ENCODE assay signal across 1 cellular context in genomic region chr10:97736902-97737769, GRCh38.
TF ChIP-seq lines count a peak whose summit lies in the region.

Gene ZFYVE27 (plus strand): TSS chr10:97737128. CDS start chr10:97738478, 1,350 bp downstream.

TF ChIP-seq in HepG2, 621 proteins besides CTCF, POLR2A, EP300 and RAD21 (continued from another document and continues in another):
- TF ChIP-seq ZNF101 (CRISPR knock-in tag; IDR thresholded peaks at IDR 0.05; ENCODE audit: borderline replicate concordance, low read depth) (peak; percentile 95), FOXK2 (IDR thresholded peaks at IDR 0.05) (no peak), MYNN (CRISPR knock-in tag; IDR thresholded peaks at IDR 0.05; ENCODE audit: low read depth) (peak; percentile 79; the same call in 1 of the 2 replicates), ZNF776 (CRISPR knock-in tag; IDR thresholded peaks at IDR 0.05) (peak; percentile 95), MLX (CRISPR knock-in tag; IDR thresholded peaks at IDR 0.05) (peak; percentile 80; the same call in 1 of the 2 replicates), ZNF607 (CRISPR knock-in tag; IDR thresholded peaks at IDR 0.05; ENCODE audit: borderline replicate concordance) (peak; percentile 99), ELF4 (CRISPR knock-in tag; IDR thresholded peaks at IDR 0.05; ENCODE audit: borderline replicate concordance) (peak; percentile 65; the same call in 1 of the 2 replicates), NPAS2 (CRISPR knock-in tag; IDR thresholded peaks at IDR 0.05; ENCODE audit: borderline replicate concordance) (no peak), SMC3 (IDR thresholded peaks at IDR 0.05; ENCODE audit: low read length) (no peak), BHLHE40 (IDR thresholded peaks at IDR 0.05; ENCODE audit: low read length) (peak; percentile 54), NFIB (CRISPR knock-in tag; IDR thresholded peaks at IDR 0.05; ENCODE audit: borderline replicate concordance) (peak; percentile 60), TFAP4 (IDR thresholded peaks at IDR 0.05; ENCODE audit: borderline replicate concordance, low read depth) (0 out of 2 replicates have a peak, but pooled peaks have one; percentile 13), ZNF570 (CRISPR knock-in tag; IDR thresholded peaks at IDR 0.05; ENCODE audit: borderline replicate concordance) (peak; percentile 95; the same call in 1 of the 2 replicates), E2F5 (CRISPR knock-in tag; conservative IDR thresholded peaks at IDR 0.05) (peak; percentile 86), FOSL2 (CRISPR knock-in tag; IDR thresholded peaks at IDR 0.05) (peak; percentile 68), BRCA1 (CRISPR knock-in tag; IDR thresholded peaks at IDR 0.05) (peak; percentile 93), CBX1 (IDR thresholded peaks at IDR 0.05; ENCODE audit: low read depth) (peak; percentile 75), ZNF431 (CRISPR knock-in tag; IDR thresholded peaks at IDR 0.05; ENCODE audit: borderline replicate concordance, low read depth) (peak; percentile 86; the same call in 1 of the 2 replicates), NR2F2 (IDR thresholded peaks at IDR 0.05; ENCODE audit: borderline replicate concordance, low read depth) (0 out of 2 replicates have a peak, but pooled peaks have one; percentile 10), RFXAP (CRISPR knock-in tag; IDR thresholded peaks at IDR 0.05; ENCODE audit: borderline replicate concordance) (peak; percentile 70; the same call in 1 of the 2 replicates), GTF3A (CRISPR knock-in tag; conservative IDR thresholded peaks at IDR 0.05) (no peak), ZHX1 (CRISPR knock-in tag; IDR thresholded peaks at IDR 0.05; ENCODE audit: low read depth) (peak; percentile 91), TIGD3 (CRISPR knock-in tag; IDR thresholded peaks at IDR 0.05; ENCODE audit: borderline replicate concordance) (peak; percentile 79; the same call in 1 of the 2 replicates), ZNF362 (CRISPR knock-in tag; IDR thresholded peaks at IDR 0.05; ENCODE audit: borderline replicate concordance) (peak; percentile 21; the same call in 1 of the 2 replicates), SIX4 (CRISPR knock-in tag; IDR thresholded peaks at IDR 0.05) (peak; percentile 36; the same call in 1 of the 2 replicates), HMG20A (CRISPR knock-in tag; IDR thresholded peaks at IDR 0.05; ENCODE audit: borderline replicate concordance) (no peak), ELK4 (CRISPR knock-in tag; IDR thresholded peaks at IDR 0.05; ENCODE audit: borderline replicate concordance) (peak; percentile 17; the same call in 1 of the 2 replicates), CBX2 (IDR thresholded peaks at IDR 0.05; ENCODE audit: low read depth, low read length) (no peak), CBX2 (CRISPR knock-in tag; IDR thresholded peaks at IDR 0.05; ENCODE audit: low read depth) (0 out of 2 replicates have a peak, but pooled peaks have one; percentile 76)
- TF ChIP-seq, protein P1, sequence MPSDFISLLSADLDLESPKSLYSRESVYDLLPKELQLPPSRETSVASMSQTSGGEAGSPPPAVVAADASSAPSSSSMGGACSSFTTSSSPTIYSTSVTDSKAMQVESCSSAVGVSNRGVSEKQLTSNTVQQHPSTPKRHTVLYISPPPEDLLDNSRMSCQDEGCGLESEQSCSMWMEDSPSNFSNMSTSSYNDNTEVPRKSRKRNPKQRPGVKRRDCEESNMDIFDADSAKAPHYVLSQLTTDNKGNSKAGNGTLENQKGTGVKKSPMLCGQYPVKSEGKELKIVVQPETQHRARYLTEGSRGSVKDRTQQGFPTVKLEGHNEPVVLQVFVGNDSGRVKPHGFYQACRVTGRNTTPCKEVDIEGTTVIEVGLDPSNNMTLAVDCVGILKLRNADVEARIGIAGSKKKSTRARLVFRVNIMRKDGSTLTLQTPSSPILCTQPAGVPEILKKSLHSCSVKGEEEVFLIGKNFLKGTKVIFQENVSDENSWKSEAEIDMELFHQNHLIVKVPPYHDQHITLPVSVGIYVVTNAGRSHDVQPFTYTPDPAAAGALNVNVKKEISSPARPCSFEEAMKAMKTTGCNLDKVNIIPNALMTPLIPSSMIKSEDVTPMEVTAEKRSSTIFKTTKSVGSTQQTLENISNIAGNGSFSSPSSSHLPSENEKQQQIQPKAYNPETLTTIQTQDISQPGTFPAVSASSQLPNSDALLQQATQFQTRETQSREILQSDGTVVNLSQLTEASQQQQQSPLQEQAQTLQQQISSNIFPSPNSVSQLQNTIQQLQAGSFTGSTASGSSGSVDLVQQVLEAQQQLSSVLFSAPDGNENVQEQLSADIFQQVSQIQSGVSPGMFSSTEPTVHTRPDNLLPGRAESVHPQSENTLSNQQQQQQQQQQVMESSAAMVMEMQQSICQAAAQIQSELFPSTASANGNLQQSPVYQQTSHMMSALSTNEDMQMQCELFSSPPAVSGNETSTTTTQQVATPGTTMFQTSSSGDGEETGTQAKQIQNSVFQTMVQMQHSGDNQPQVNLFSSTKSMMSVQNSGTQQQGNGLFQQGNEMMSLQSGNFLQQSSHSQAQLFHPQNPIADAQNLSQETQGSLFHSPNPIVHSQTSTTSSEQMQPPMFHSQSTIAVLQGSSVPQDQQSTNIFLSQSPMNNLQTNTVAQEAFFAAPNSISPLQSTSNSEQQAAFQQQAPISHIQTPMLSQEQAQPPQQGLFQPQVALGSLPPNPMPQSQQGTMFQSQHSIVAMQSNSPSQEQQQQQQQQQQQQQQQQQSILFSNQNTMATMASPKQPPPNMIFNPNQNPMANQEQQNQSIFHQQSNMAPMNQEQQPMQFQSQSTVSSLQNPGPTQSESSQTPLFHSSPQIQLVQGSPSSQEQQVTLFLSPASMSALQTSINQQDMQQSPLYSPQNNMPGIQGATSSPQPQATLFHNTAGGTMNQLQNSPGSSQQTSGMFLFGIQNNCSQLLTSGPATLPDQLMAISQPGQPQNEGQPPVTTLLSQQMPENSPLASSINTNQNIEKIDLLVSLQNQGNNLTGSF (CRISPR knock-in tag; IDR thresholded peaks at IDR 0.05): peak; percentile 99
- TF ChIP-seq, protein P2, sequence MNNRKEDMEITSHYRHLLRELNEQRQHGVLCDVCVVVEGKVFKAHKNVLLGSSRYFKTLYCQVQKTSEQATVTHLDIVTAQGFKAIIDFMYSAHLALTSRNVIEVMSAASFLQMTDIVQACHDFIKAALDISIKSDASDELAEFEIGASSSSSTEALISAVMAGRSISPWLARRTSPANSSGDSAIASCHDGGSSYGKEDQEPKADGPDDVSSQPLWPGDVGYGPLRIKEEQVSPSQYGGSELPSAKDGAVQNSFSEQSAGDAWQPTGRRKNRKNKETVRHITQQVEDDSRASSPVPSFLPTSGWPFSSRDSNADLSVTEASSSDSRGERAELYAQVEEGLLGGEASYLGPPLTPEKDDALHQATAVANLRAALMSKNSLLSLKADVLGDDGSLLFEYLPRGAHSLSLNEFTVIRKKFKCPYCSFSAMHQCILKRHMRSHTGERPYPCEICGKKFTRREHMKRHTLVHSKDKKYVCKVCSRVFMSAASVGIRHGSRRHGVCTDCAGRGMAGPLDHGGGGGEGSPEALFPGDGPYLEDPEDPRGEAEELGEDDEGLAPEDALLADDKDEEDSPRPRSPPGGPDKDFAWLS (CRISPR knock-in tag; IDR thresholded peaks at IDR 0.05; ENCODE audit: borderline replicate concordance): no peak
- TF ChIP-seq, protein P3, sequence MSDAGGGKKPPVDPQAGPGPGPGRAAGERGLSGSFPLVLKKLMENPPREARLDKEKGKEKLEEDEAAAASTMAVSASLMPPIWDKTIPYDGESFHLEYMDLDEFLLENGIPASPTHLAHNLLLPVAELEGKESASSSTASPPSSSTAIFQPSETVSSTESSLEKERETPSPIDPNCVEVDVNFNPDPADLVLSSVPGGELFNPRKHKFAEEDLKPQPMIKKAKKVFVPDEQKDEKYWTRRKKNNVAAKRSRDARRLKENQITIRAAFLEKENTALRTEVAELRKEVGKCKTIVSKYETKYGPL (CRISPR knock-in tag; IDR thresholded peaks at IDR 0.05): peak; percentile 72; the same call in 1 of the 2 replicates
